In the genomic region with DNA sequence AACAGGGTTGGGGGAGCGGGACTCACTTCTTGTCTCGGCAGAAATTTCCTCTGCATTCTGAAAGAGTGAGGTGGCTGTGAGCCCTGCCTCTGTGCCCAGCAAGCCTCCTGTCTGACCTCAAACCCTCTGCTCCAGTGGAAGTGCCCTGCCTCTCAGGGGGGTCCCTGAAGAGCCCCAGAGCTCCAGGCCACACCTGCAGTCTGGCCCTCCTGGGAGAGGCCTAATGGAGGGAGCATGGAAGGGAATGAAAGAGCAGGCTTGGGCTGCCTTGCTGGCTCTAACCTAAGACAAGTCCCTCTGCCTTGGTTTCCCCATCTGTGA, we compare ENCODE assay signal across 12 cellular contexts. TPM values are rescaled to one million over a fixed set of nuclear protein-coding genes. Genes with fewer than 3 reads are reported as not detected.
DNase-seq lines count a peak whose midpoint lies in the region; ATAC-seq and TF ChIP-seq lines count a peak whose summit lies in the region.
"Had no signal": no experiment of that assay in that cellular context is flagged by ENCODE, and none has a peak within 500 bp of the region (broad histone marks: within the 10 kb centered on the region; RNA-seq: fewer than 3 reads in every experiment).

No MANE protein-coding gene starts in this region.

- H3K27ac ChIP-seq in gastroesophageal sphincter (peak overlapping the region; percentile 67 to 99 (median 94)), uterus (peak overlapping the region; percentile 93 to 98)

- no peaks in the 10 kb centered on the region for H3K27me3 Mint-ChIP-seq in osteocyte (ENCODE audit: unreplicated experiment)

- H3K9me3 Mint-ChIP-seq in osteocyte (ENCODE audit: unreplicated experiment): no peaks in the 10 kb centered on the region

- TF ChIP-seq POLR2A in gastroesophageal sphincter (IDR thresholded peaks at IDR 0.05) (no peak), uterus (IDR thresholded peaks at IDR 0.05) (no peak)

- H3K36me3 ChIP-seq in gastroesophageal sphincter: no peaks in the 10 kb centered on the region
- no peaks in the 10 kb centered on the region for H3K36me3 ChIP-seq in uterus

- H3K4me3 Mint-ChIP-seq in osteocyte (ENCODE audit: unreplicated experiment): no peak overlapping the region

- H3K4me3 ChIP-seq in gastroesophageal sphincter: peak overlapping the region in 1 of 2 donors; percentile 23
- H3K4me3 ChIP-seq in uterus: no peak overlapping the region

- 33% methylated on average over 2 of the region's 2 CpGs; no CpG with 5 or more reads in 1 of the 2 donors for WGBS in gastroesophageal sphincter (ENCODE audit: low coverage in 1 of 2), 2 donors

- DNase-seq in Right ventricle myocardium inferior (ENCODE audit: missing footprints) (peak; percentile 57), Right ventricle myocardium superior (no peak), osteocyte (ENCODE audit: extremely low spot score, unreplicated experiment) (no peak), uterus (no peak), AG20443 (ENCODE audit: low spot score) (no peak), mucosa of gallbladder (ENCODE audit: low spot score) (no peak)
- DNase-seq: activated CD4-positive, alpha-beta T cell treated with anti-CD3 and anti-CD28 coated beads for 48 hours; activated naive CD4-positive, alpha-beta T cell treated with anti-CD3 and anti-CD28 coated beads, Interleukin-2, amount 50 U/mL, for 16 hours; stimulated activated CD8-positive, alpha-beta memory T cell treated with anti-CD3 and anti-CD28 coated beads, Interleukin-4, amount 100 ng/mL, for 48 hours had no signal

- TF ChIP-seq EP300 in gastroesophageal sphincter (IDR thresholded peaks at IDR 0.05): no peak

- peaks cover 17 to 100% (median 80%) of the 10 kb centered on the region in 3 donors for H3K4me1 ChIP-seq in gastroesophageal sphincter
- peaks cover 35 to 76% of the 10 kb centered on the region in 2 donors for H3K4me1 ChIP-seq in uterus

- H3K27me3 ChIP-seq in gastroesophageal sphincter (no peaks in the 10 kb centered on the region), uterus (no peaks in the 10 kb centered on the region)

- H3K27ac Mint-ChIP-seq in osteocyte (ENCODE audit: unreplicated experiment): peak overlapping the region; percentile 91

- H3K4me1 Mint-ChIP-seq in osteocyte (ENCODE audit: unreplicated experiment): peaks cover 90% of the 10 kb centered on the region

- intact Hi-C loops in Right ventricle myocardium inferior (cut with DNase I) (loop anchor here (2.0 kb wide), 1 partner anchor 14 kb away; a partner anchor contains a TSS), Right ventricle myocardium superior (cut with DNase I) (no loop called here), uterus (cut with DNase I; ENCODE audit: low total_unique reads) (no loop called here)

- peaks cover 9% of the 10 kb centered on the region for H3K36me3 Mint-ChIP-seq in osteocyte (ENCODE audit: unreplicated experiment)

- no peaks in the 10 kb centered on the region for H3K9me3 ChIP-seq in gastroesophageal sphincter
- H3K9me3 ChIP-seq in uterus: no peaks in the 10 kb centered on the region

- no peak for ATAC-seq in Right ventricle myocardium inferior
- no peak for ATAC-seq in Right ventricle myocardium superior (ENCODE audit: poor library complexity)
- ATAC-seq in gastroesophageal sphincter: no peak
- no peak for ATAC-seq in GM19452 (IDR thresholded peaks at IDR 0.05; ENCODE audit: unreplicated experiment)

- no peak for TF ChIP-seq CTCF in gastroesophageal sphincter (IDR thresholded peaks at IDR 0.05)
- no peak for TF ChIP-seq CTCF in osteocyte (IDR thresholded peaks at IDR 0.05)
- TF ChIP-seq CTCF in uterus (IDR thresholded peaks at IDR 0.05): no peak

RNA-seq across cellular contexts. Expression of a gene that starts 14.9 kb away (rescaled TPM):
- total RNA-seq in Right ventricle myocardium inferior: 57.1 TPM
- total RNA-seq in Right ventricle myocardium superior: 51.5 TPM
- total RNA-seq in gastroesophageal sphincter: 100 to 1,000 TPM in 1 of 4 donors, 10 to 100 TPM in 3; 52.5 to 169 (median 84.4) TPM
- total RNA-seq in osteocyte: 104 and 105 TPM in 2 replicates
- total RNA-seq in uterus: 100 to 1,000 TPM in 1 of 4 donors, 10 to 100 TPM in 3; 17.9 to 174 (median 58.6) TPM
- 69.2 TPM for total RNA-seq in mucosa of gallbladder

RNA-seq across cellular contexts. Expression of a gene that starts 50.8 kb away (rescaled TPM):
- total RNA-seq in Right ventricle myocardium inferior: 2.8 TPM
- total RNA-seq in Right ventricle myocardium superior: 2.1 TPM
- total RNA-seq in gastroesophageal sphincter: 1 to 10 TPM; 1.8 to 2.8 (median 2.3) TPM
- not detected in 2 replicates for total RNA-seq in osteocyte
- total RNA-seq in uterus: 1 to 10 TPM in 1 of 4 donors, under 1 TPM in 1, not detected in 2; 0.76 to 1.0 TPM
- 2.9 TPM for total RNA-seq in mucosa of gallbladder
- total RNA-seq: A172 had no signal

RNA-seq across cellular contexts. Expression of a gene that starts 53.3 kb away (rescaled TPM):
- total RNA-seq in Right ventricle myocardium inferior (2.3 TPM), Right ventricle myocardium superior (1.3 TPM), gastroesophageal sphincter (1 to 10 TPM; 2.3 to 5.7 (median 3.5) TPM), osteocyte (3.3 and 4.1 TPM in 2 replicates), uterus (1 to 10 TPM in 2 of 4 donors, under 1 TPM in 1, not detected in 1; 0.29 to 5.8 (median 3.3) TPM), mucosa of gallbladder (5.9 TPM)
